27 cellular contexts compared by ENCODE assay signal in the genomic region with DNA sequence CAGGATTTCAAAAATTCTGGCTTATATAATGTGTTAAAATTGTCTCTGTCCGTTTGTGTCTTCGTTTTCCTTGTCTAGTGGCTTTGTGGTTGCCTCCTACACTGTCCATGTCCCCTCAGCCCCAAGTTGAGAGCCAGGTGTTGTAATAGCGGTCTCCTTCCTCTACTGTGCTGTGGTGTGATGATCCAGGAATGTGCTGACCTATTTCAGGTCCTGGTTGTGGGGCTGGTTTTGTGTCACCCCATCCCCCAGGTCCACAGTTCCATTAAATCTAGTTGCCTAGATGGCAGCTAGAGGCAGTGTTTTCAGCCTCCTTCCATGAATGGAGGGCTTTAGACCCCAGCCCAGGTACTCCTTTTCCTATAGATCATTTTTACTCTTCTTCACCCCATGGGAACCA.
DNase-seq lines count a peak whose midpoint lies in the region; ATAC-seq, FAIRE-seq and TF ChIP-seq lines count a peak whose summit lies in the region.
"Had no signal": no experiment of that assay in that cellular context is flagged by ENCODE, and none has a peak within 500 bp of the region (broad histone marks: within the 10 kb centered on the region; RNA-seq: fewer than 3 reads in every experiment).

No MANE protein-coding gene starts in this region.

- H3T11ph ChIP-seq in H9 (ENCODE audit: low read length): no peak overlapping the region

- H3K27me3 Mint-ChIP-seq in H9 (ENCODE audit: low read depth): 0 out of 2 replicates have a peak, but pooled peaks cover 1% of the 10 kb centered on the region
- H3K27me3 Mint-ChIP-seq in neural progenitor cell (ENCODE audit: insufficient read depth, low read depth): peaks cover 24% of the 10 kb centered on the region

- TF ChIP-seq EP300 in H1 (IDR thresholded peaks at IDR 0.05; ENCODE audit: borderline replicate concordance in 1 of 2, low read depth in 2 of 2, low read length in 2 of 2): no peak

- no peaks in the 10 kb centered on the region for H3F3A ChIP-seq in neural progenitor cell (ENCODE audit: low read depth)

- H3K36me3 Mint-ChIP-seq in H9 (ENCODE audit: insufficient read depth in 1 of 3, low read depth in 3 of 3) (no peaks in the 10 kb centered on the region; a peak in 1 of 7 replicates), neural progenitor cell (no peaks in the 10 kb centered on the region)
- H3K36me3 Mint-ChIP-seq: CD4-positive, alpha-beta memory T cell had no signal

- POLR2A ChIA-PET in H1 (lab: Charles Lee; ENCODE audit: partially characterized antibody): no interaction called here

- H4K20me1 ChIP-seq in H9 (ENCODE audit: control insufficient read depth, insufficient read depth, insufficient read length) (no peaks in the 10 kb centered on the region), H1 (replicated peaks in 1 of 2; ENCODE audit: control insufficient read depth in 1 of 2, insufficient read depth in 2 of 2, low read length in 2 of 2) (no peaks in the 10 kb centered on the region), neural progenitor cell (ENCODE audit: low read depth) (peaks cover 5% of the 10 kb centered on the region)

- H3K27ac ChIP-seq in H9 (ENCODE audit: insufficient read length, low read depth, low read length) (no peak overlapping the region), H1 (ENCODE audit: low read depth, low read length) (no peak overlapping the region), neural progenitor cell (no peak overlapping the region)
- H3K27ac ChIP-seq: A549, HL-60, PC-9, SJCRH30 had no signal

- H3K9ac ChIP-seq in H9 (ENCODE audit: extremely low read depth, insufficient read length, low read length) (no peak overlapping the region), H1 (replicated peaks in 1 of 4; ENCODE audit: extremely low read depth in 1 of 4, low read depth in 3 of 4, low read length in 3 of 4) (no peak overlapping the region), neural progenitor cell (no peak overlapping the region)

- H3K23me2 ChIP-seq in H9 (ENCODE audit: insufficient read length, low read depth, low read length, poor library complexity, severe bottlenecking) (no peaks in the 10 kb centered on the region), H1 (ENCODE audit: low read depth, low read length) (no peaks in the 10 kb centered on the region)

- H3K79me1 ChIP-seq in H9 (ENCODE audit: insufficient read depth, low read depth, low read length, poor library complexity, severe bottlenecking) (no peaks in the 10 kb centered on the region), H1 (ENCODE audit: low read depth, low read length) (no peaks in the 10 kb centered on the region)

- no peak; the same call in 2 of the 3 replicates for TF ChIP-seq CTCF in H9 (conservative IDR thresholded peaks at IDR 0.05)
- TF ChIP-seq CTCF in H1 (IDR thresholded peaks at IDR 0.05; ENCODE audit: control extremely low read depth in 1 of 3, insufficient read depth in 1 of 3, low read depth in 1 of 3, low read length in 3 of 3): peak in 2 of 3 experiments; percentile 23 to 49; a peak in 1 of 4 replicates
- TF ChIP-seq CTCF in neural progenitor cell (IDR thresholded peaks at IDR 0.05): no peak

- H3K23ac ChIP-seq in H9 (ENCODE audit: insufficient read length, low read depth, low read length) (no peak overlapping the region), H1 (ENCODE audit: insufficient read length) (no peak overlapping the region)

- CTCF ChIA-PET in H1 (lab: Charles Lee; ENCODE audit: partially characterized antibody): no interaction called here

- H4K5ac ChIP-seq in H9 (ENCODE audit: insufficient read length, low read depth, low read length): no peak overlapping the region
- H4K5ac ChIP-seq in H1 (ENCODE audit: insufficient read length, low read depth, low read length): no peak overlapping the region

- DNase-seq in ELF-1 (ENCODE audit: low read depth, low spot score): peak; percentile 12
- peak; percentile 39 for DNase-seq in H9
- DNase-seq in H1 (ENCODE audit: low read depth in 1 of 2, low spot score in 2 of 2): no peak
- no peak for DNase-seq in neural progenitor cell (ENCODE audit: low spot score)
- no peak for DNase-seq in stimulated activated CD4-positive, alpha-beta T cell treated with anti-CD3 and anti-CD28 coated beads, Interleukin-2, amount 100 ng/mL, for 24 hours
- DNase-seq in SW 1271 (lab: John Stamatoyannopoulos, UW): no peak
- DNase-seq: AML-193; C1 segment of cervical spinal cord; Caco-2; CD4-positive, alpha-beta memory T cell; DMS79; EL; GF-D8; GOT3; Kasumi-1; NCI-H2029; NCI-H446 treated with DMSO at 0.1 percent for 48 hours; NCI-H82; NK-92 treated with Interleukin-12 subunit alpha and Interleukin-12 subunit beta, amount 100 ng/mL, for 24 hours; PC-9; SJCRH30 had no signal

- FAIRE-seq in H1 (lab: Jason Lieb, UNC): peak; percentile 68
- FAIRE-seq: A549, GM12891 had no signal

- H3K79me2 ChIP-seq in H9 (ENCODE audit: insufficient read depth, low read length) (no peaks in the 10 kb centered on the region; the same call in 1 of the 2 replicates), H1 (ENCODE audit: control insufficient read depth in 1 of 2, insufficient read depth in 2 of 2, low read length in 2 of 2) (no peaks in the 10 kb centered on the region), neural progenitor cell (ENCODE audit: low read depth) (no peaks in the 10 kb centered on the region)

- H3K9me3 ChIP-seq in H9 (ENCODE audit: control insufficient read depth, low read depth, low read length) (no peaks in the 10 kb centered on the region), H1 (ENCODE audit: insufficient read depth in 2 of 2, low read depth in 1 of 2, low read length in 1 of 2) (no peaks in the 10 kb centered on the region), neural progenitor cell (ENCODE audit: low read depth) (no peaks in the 10 kb centered on the region)
- H3K9me3 ChIP-seq: A549, Caco-2, SJCRH30 had no signal

- H3K56ac ChIP-seq in H9 (ENCODE audit: insufficient read length, low read depth, low read length) (no peak overlapping the region), H1 (replicated peaks; ENCODE audit: insufficient read length, low read depth, low read length) (no peak overlapping the region)

- H3K4me3 ChIP-seq in H1 (ENCODE audit: extremely low read depth in 1 of 4, insufficient read depth in 2 of 4, low read depth in 3 of 4, low read length in 4 of 4) (no peak overlapping the region), neural progenitor cell (no peak overlapping the region)
- H3K4me3 ChIP-seq: A549, PC-9, SJCRH30 had no signal

- H2BK5ac ChIP-seq in H9 (ENCODE audit: insufficient read length, low read length) (no peak overlapping the region), H1 (ENCODE audit: low read depth, low read length) (no peak overlapping the region)

- H3K4me1 Mint-ChIP-seq in H9: peaks cover 3% of the 10 kb centered on the region in 2 experiments; a peak in 3 of 4 replicates
- peaks cover 20% of the 10 kb centered on the region for H3K4me1 Mint-ChIP-seq in neural progenitor cell
- H3K4me1 Mint-ChIP-seq: CD4-positive, alpha-beta memory T cell had no signal

- no peak overlapping the region for H3K4me2 ChIP-seq in H9 (ENCODE audit: insufficient read depth, insufficient read length, low read length)
- no peak overlapping the region for H3K4me2 ChIP-seq in H1 (ENCODE audit: insufficient read depth in 1 of 2, low read depth in 2 of 2, low read length in 2 of 2)
- H3K4me2 ChIP-seq in neural progenitor cell: no peak overlapping the region
- H3K4me2 ChIP-seq: A549, PC-9 had no signal

- no peak overlapping the region for H3K4me3 Mint-ChIP-seq in H9
- peak overlapping the region; percentile 8 for H3K4me3 Mint-ChIP-seq in neural progenitor cell
- H3K4me3 Mint-ChIP-seq: CD4-positive, alpha-beta memory T cell had no signal

- H2BK20ac ChIP-seq in H9 (ENCODE audit: low read depth, low read length, poor library complexity, severe bottlenecking) (no peak overlapping the region), H1 (ENCODE audit: low read length) (no peak overlapping the region)

- 0 out of 4 replicates have a peak, but pooled peaks of 1 of the 2 experiments have one; percentile 17 for TF ChIP-seq RAD21 in H1 (IDR thresholded peaks at IDR 0.05 in 1 of 2, conservative IDR thresholded peaks at IDR 0.05 in 1 of 2; ENCODE audit: low read depth in 2 of 2, low read length in 2 of 2)

- H3K36me3 ChIP-seq in H1 (ENCODE audit: control insufficient read depth in 2 of 4, insufficient read depth in 4 of 4, low read length in 3 of 4) (no peaks in the 10 kb centered on the region), neural progenitor cell (no peaks in the 10 kb centered on the region)
- H3K36me3 ChIP-seq: SJCRH30 had no signal

- no peaks in the 10 kb centered on the region for H3K9me3 Mint-ChIP-seq in H9
- peaks cover 6% of the 10 kb centered on the region for H3K9me3 Mint-ChIP-seq in neural progenitor cell
- H3K9me3 Mint-ChIP-seq: CD4-positive, alpha-beta memory T cell had no signal

- H3K14ac ChIP-seq in H9 (ENCODE audit: insufficient read depth, low read length) (no peak overlapping the region), H1 (ENCODE audit: insufficient read length) (no peak overlapping the region)

- H2AK5ac ChIP-seq in H9 (ENCODE audit: insufficient read length, low read length) (no peak overlapping the region), H1 (ENCODE audit: low read depth, low read length) (no peak overlapping the region)

- no peak overlapping the region for H3K27ac Mint-ChIP-seq in H9
- no peak overlapping the region for H3K27ac Mint-ChIP-seq in neural progenitor cell
- H3K27ac Mint-ChIP-seq: CD4-positive, alpha-beta memory T cell had no signal

- H2BK12ac ChIP-seq in H9 (ENCODE audit: insufficient read length, low read depth, low read length) (no peak overlapping the region), H1 (ENCODE audit: low read depth, low read length) (no peak overlapping the region)

- WGBS in H9 (ENCODE audit: extremely low coverage, insufficient read length, low lambda C conversion rate): no CpG with 5 or more reads among the region's 3 CpGs
- 86% methylated on average over 3 of the region's 3 CpGs; no CpG with 5 or more reads in 1 of the 2 experiments for WGBS in H1 (ENCODE audit: extremely low coverage in 1 of 2, insufficient coverage in 1 of 2, insufficient read length in 1 of 2, insufficient replicate concordance in 2 of 2, low coverage in 1 of 2, low lambda C conversion rate in 2 of 2, missing lambda C conversion rate in 1 of 2), 2 experiments

- H3K4me1 ChIP-seq in H9 (ENCODE audit: insufficient read depth, low read length) (no peaks in the 10 kb centered on the region), H1 (replicated peaks in 1 of 4; ENCODE audit: control insufficient read depth in 3 of 4, insufficient read depth in 4 of 4, low read length in 3 of 4) (no peaks in the 10 kb centered on the region), neural progenitor cell (peaks cover 13% of the 10 kb centered on the region)
- H3K4me1 ChIP-seq: A549, Caco-2, SJCRH30 had no signal

- H4K8ac ChIP-seq in H9 (replicated peaks; ENCODE audit: insufficient read length, low read depth, low read length): no peak overlapping the region
- H4K8ac ChIP-seq in H1 (ENCODE audit: extremely low read depth, insufficient read depth, low read length): no peak overlapping the region

- TF ChIP-seq POLR2A in H1 (IDR thresholded peaks at IDR 0.05; ENCODE audit: control extremely low read depth in 1 of 2, low read depth in 2 of 2, low read length in 2 of 2): no peak

- no peak overlapping the region for H3K4ac ChIP-seq in H9 (ENCODE audit: low read depth, low read length)
- H3K4ac ChIP-seq in H1 (replicated peaks; ENCODE audit: insufficient read length, low read depth, low read length): no peak overlapping the region

- no peaks in the 10 kb centered on the region for H3K27me3 ChIP-seq in H9 (ENCODE audit: insufficient read depth, low read length)
- H3K27me3 ChIP-seq in H1 (replicated peaks in 1 of 4; ENCODE audit: control insufficient read depth in 3 of 4, extremely low read depth in 1 of 4, insufficient read depth in 3 of 4, low read length in 3 of 4): peaks cover 0 to 1% (median 0%) of the 10 kb centered on the region in 4 experiments; a peak in 1 of 7 replicates
- H3K27me3 ChIP-seq in neural progenitor cell: no peaks in the 10 kb centered on the region

- H2BK15ac ChIP-seq in H9 (ENCODE audit: low read depth, low read length) (no peak overlapping the region), H1 (ENCODE audit: low read length) (no peak overlapping the region)

- H4K91ac ChIP-seq in H9 (ENCODE audit: insufficient read length, low read depth, low read length) (no peak overlapping the region), H1 (replicated peaks; ENCODE audit: insufficient read length, low read length) (no peak overlapping the region)

- H2BK120ac ChIP-seq in H9 (ENCODE audit: low read depth, low read length, poor library complexity, severe bottlenecking): no peak overlapping the region
- no peak overlapping the region for H2BK120ac ChIP-seq in H1 (replicated peaks; ENCODE audit: low read depth, low read length)

- no peak overlapping the region for H2AFZ ChIP-seq in H9 (ENCODE audit: low read length)
- no peak overlapping the region for H2AFZ ChIP-seq in H1 (ENCODE audit: low read length)
- H2AFZ ChIP-seq in neural progenitor cell (replicated peaks): no peak overlapping the region
- H2AFZ ChIP-seq: PC-9 had no signal

- H3K18ac ChIP-seq in H9 (ENCODE audit: insufficient read length, low read depth, low read length) (no peak overlapping the region), H1 (ENCODE audit: extremely low read depth, low read length) (no peak overlapping the region)

- ATAC-seq in activated CD4-positive, CD25-positive, alpha-beta regulatory T cell treated with anti-CD3 and anti-CD28 coated beads, Interleukin-2, amount 50 U/mL, for 24 hours: no peak
- ATAC-seq: A549, Right ventricle myocardium inferior, SK-N-SH treated with all-trans-retinoic acid at 6 μM for 48 hours had no signal

Comparison
In these comparisons a context has a peak if more than half of its experiments do, and no peak if none do; other contexts are left out.
1. DNase-seq: peak in ELF-1 (single experiment) and H9 (single experiment); none in H1 (0 of 2), neural progenitor cell (single experiment), stimulated activated CD4-positive, alpha-beta T cell treated with anti-CD3 and anti-CD28 coated beads, Interleukin-2, amount 100 ng/mL, for 24 hours (0 of 2) and SW 1271 (0 of 2).
2. CTCF ChIP-seq: peak in H1 (2 of 3); none in H9 (single experiment) and neural progenitor cell (single experiment).